ENCODE assay signal across 1 cellular context in genomic region chr10:91200314-91201212, GRCh38.
TF ChIP-seq lines count a peak whose summit lies in the region.

No MANE protein-coding gene starts in this region.

TF ChIP-seq in K562, 482 proteins besides CTCF, POLR2A, EP300 and RAD21 (continued from another document):
- no peak for TF ChIP-seq ZNF592 (IDR thresholded peaks at IDR 0.05)
- TF ChIP-seq ZNF639 (CRISPR knock-in tag; conservative IDR thresholded peaks at IDR 0.05 in 1 of 2, IDR thresholded peaks at IDR 0.05 in 1 of 2), result no peak
- no peak for TF ChIP-seq PYGO2 (tag; IDR thresholded peaks at IDR 0.05)
- TF ChIP-seq PTTG1 (tag; IDR thresholded peaks at IDR 0.05; ENCODE audit: low read depth), result no peak
- TF ChIP-seq GTF2E2 (tag; IDR thresholded peaks at IDR 0.05), result no peak
- TF ChIP-seq ZNF764 (CRISPR knock-in tag; IDR thresholded peaks at IDR 0.05; ENCODE audit: low read depth), result no peak
- no peak for TF ChIP-seq TBL1XR1 (IDR thresholded peaks at IDR 0.05; ENCODE audit: low read length in 2 of 2)
- no peak for TF ChIP-seq E2F1 (CRISPR knock-in tag; IDR thresholded peaks at IDR 0.05)
- TF ChIP-seq ZNF551 (CRISPR knock-in tag; IDR thresholded peaks at IDR 0.05), result no peak
- TF ChIP-seq ZBTB26 (CRISPR knock-in tag; IDR thresholded peaks at IDR 0.05), result no peak
- no peak for TF ChIP-seq E2F8 (IDR thresholded peaks at IDR 0.05; ENCODE audit: low read depth, partially characterized antibody)
- no peak for TF ChIP-seq BCOR (IDR thresholded peaks at IDR 0.05)
- no peak for TF ChIP-seq KHSRP (IDR thresholded peaks at IDR 0.05)
- TF ChIP-seq ZNF449 (CRISPR knock-in tag; IDR thresholded peaks at IDR 0.05), result no peak
- TF ChIP-seq HNRNPLL (IDR thresholded peaks at IDR 0.05; ENCODE audit: low read depth, low read length, poor library complexity, severe bottlenecking), result no peak
- TF ChIP-seq E2F6 (IDR thresholded peaks at IDR 0.05; ENCODE audit: borderline replicate concordance in 1 of 2, extremely low read depth in 1 of 2, insufficient read depth in 1 of 2, insufficient read length in 1 of 2, low read depth in 1 of 2, low read length in 1 of 2, poor library complexity in 1 of 2, severe bottlenecking in 1 of 2), result no peak
- TF ChIP-seq ZBTB33 (CRISPR knock-in tag; IDR thresholded peaks at IDR 0.05), result no peak
- no peak for TF ChIP-seq ZNF436 (CRISPR knock-in tag; IDR thresholded peaks at IDR 0.05)
